Comparison of ENCODE assay signal across 19 cellular contexts in the genomic region with DNA sequence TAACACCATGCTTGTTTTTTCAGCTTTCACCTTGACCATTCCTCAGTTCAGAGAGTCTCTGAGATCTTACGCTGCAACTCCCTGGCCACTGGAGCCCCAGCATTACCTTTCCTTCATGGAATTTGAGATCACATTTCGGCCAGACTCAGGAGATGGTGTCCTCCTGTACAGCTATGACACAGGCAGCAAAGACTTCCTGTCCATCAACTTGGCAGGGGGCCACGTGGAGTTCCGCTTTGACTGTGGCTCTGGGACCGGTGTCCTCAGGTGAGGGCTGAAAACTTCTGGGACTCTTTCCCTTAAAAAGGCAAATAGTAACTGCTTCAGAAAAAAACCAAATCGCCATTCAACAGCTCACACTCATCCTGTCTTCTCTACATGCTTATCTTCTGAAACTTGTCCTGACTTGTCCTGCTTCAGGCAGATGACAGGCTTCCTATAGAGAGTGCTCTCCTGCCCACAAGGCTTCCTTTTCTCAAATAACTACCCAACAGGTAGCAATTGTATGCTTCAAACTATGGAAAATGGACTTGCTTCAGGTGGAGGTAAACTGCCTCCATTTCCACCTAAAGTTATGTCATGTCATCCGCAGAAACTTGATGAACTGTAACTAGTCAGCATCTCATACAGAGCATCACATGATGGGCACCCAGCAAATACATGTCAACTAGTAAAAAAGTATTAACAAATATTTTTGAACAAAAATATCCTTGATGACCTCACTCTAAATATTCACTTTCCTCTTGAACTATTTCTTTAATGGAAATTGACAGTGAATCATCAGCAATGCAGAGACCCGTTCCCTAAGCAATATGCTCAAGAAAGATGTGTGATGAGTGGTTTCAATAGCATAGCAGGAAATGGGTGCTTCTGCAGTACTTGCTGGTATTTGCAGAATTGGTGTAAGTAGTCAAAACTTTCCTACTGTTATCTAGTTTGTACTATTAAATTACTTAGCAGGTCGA.
DNase-seq lines count a peak whose midpoint lies in the region; ATAC-seq, FAIRE-seq and TF ChIP-seq lines count a peak whose summit lies in the region.
"Had no signal": no experiment of that assay in that cellular context is flagged by ENCODE, and none has a peak within 500 bp of the region (broad histone marks: within the 10 kb centered on the region; RNA-seq: fewer than 3 reads in every experiment).

No MANE protein-coding gene starts in this region.

- H3K36me3 ChIP-seq in endothelial cell of umbilical vein (ENCODE audit: control insufficient read depth in 2 of 2, extremely low read depth in 1 of 2, insufficient read depth in 2 of 2, low read length in 2 of 2) (no peaks in the 10 kb centered on the region), esophagus squamous epithelium (no peaks in the 10 kb centered on the region)

- CTCF ChIA-PET in activated CD4-positive, alpha-beta T cell treated with anti-CD3 and anti-CD28 coated beads, Interleukin-2, amount 10 ng/mL, durations not matched to agents 7 days and 5 days (lab: Charles Lee): interaction anchor here (1.0 to 1.1 kb wide), 2 partner anchors 14 to 383 kb away, joined by 4 read pairs; no protein-coding TSS in a partner anchor
- CTCF ChIA-PET in endothelial cell of umbilical vein (lab: Charles Lee): interaction anchor here (9.5 kb wide), 1 partner anchor 15 kb away, joined by 179 read pairs; no protein-coding TSS in a partner anchor

- no peaks in the 10 kb centered on the region for H3K36me3 Mint-ChIP-seq in activated CD4-positive, alpha-beta T cell treated with anti-CD3 and anti-CD28 coated beads, Interleukin-2, amount 10 ng/mL, durations not matched to agents 7 days and 5 days (ENCODE audit: low read depth)
- no peaks in the 10 kb centered on the region for H3K36me3 Mint-ChIP-seq in stimulated activated effector memory CD8-positive, alpha-beta T cell treated with anti-CD3 and anti-CD28 coated beads, Interleukin-12 subunit alpha, Interleukin-12 subunit beta, amount 100 ng/mL, for 72 hours
- H3K36me3 Mint-ChIP-seq: CD8-positive, alpha-beta memory T cell had no signal

- H3K9me3 ChIP-seq in endothelial cell of umbilical vein (replicated peaks; ENCODE audit: control insufficient read depth, insufficient read depth, low read length): no peaks in the 10 kb centered on the region
- H3K9me3 ChIP-seq in esophagus squamous epithelium: no peaks in the 10 kb centered on the region

- no peaks in the 10 kb centered on the region for H3K9me1 ChIP-seq in endothelial cell of umbilical vein (replicated peaks; ENCODE audit: control insufficient read depth, extremely low read depth, insufficient read depth, low read length)

- H4K20me1 ChIP-seq in endothelial cell of umbilical vein (replicated peaks; ENCODE audit: control insufficient read depth, extremely low read depth, insufficient read depth, low read length): no peaks in the 10 kb centered on the region

- TF ChIP-seq CTCF in endothelial cell of umbilical vein (IDR thresholded peaks at IDR 0.05; ENCODE audit: extremely low read depth in 1 of 2, insufficient read depth in 1 of 2, low read depth in 1 of 2, low read length in 2 of 2) (no peak), esophagus squamous epithelium (IDR thresholded peaks at IDR 0.05) (no peak)

- no peak for TF ChIP-seq POLR2A in endothelial cell of umbilical vein (IDR thresholded peaks at IDR 0.05; ENCODE audit: low read depth, low read length)
- no peak for TF ChIP-seq POLR2A in esophagus squamous epithelium (IDR thresholded peaks at IDR 0.05)

- peaks cover 22% of the 10 kb centered on the region for H3K27me3 Mint-ChIP-seq in activated CD4-positive, alpha-beta T cell treated with anti-CD3 and anti-CD28 coated beads, Interleukin-2, amount 10 ng/mL, durations not matched to agents 7 days and 5 days

- peak; percentile 50 for FAIRE-seq in endothelial cell of umbilical vein (lab: Jason Lieb, UNC)
- FAIRE-seq: RCC 7860 had no signal

- no peak for ATAC-seq in stimulated activated effector memory CD8-positive, alpha-beta T cell treated with anti-CD3 and anti-CD28 coated beads, Interleukin-12 subunit alpha, Interleukin-12 subunit beta, amount 100 ng/mL, for 72 hours
- ATAC-seq: activated T-helper 17 cell treated with anti-CD3 and anti-CD28 coated beads, Interleukin-2, amount 50 U/mL, for 72 hours had no signal

- H3K79me2 ChIP-seq in endothelial cell of umbilical vein (ENCODE audit: control insufficient read depth, insufficient read depth, low read length): no peaks in the 10 kb centered on the region

- H3K27ac ChIP-seq in endothelial cell of umbilical vein (ENCODE audit: insufficient read depth, low read depth, low read length) (no peak overlapping the region), esophagus squamous epithelium (no peak overlapping the region)
- H3K27ac ChIP-seq: HL-60 had no signal

- dilution Hi-C loops in endothelial cell of umbilical vein (cut with MboI; ENCODE audit: extremely low pct_ligation_motif_present, low sequenced_read_pairs): loop anchor here (25.0 kb wide), 1 partner anchor 385 kb away; no protein-coding TSS in a partner anchor

- intact Hi-C loops in endothelial cell of umbilical vein (cut with micrococcal nuclease) (no loop called here), esophagus squamous epithelium (cut with DNase I) (no loop called here)

- H3K27ac Mint-ChIP-seq in activated CD4-positive, alpha-beta T cell treated with anti-CD3 and anti-CD28 coated beads, Interleukin-2, amount 10 ng/mL, durations not matched to agents 7 days and 5 days: peak overlapping the region; percentile 47
- H3K27ac Mint-ChIP-seq in stimulated activated effector memory CD8-positive, alpha-beta T cell treated with anti-CD3 and anti-CD28 coated beads, Interleukin-12 subunit alpha, Interleukin-12 subunit beta, amount 100 ng/mL, for 72 hours: peak overlapping the region; percentile 43
- H3K27ac Mint-ChIP-seq: activated T-helper 17 cell treated with anti-CD3 and anti-CD28 coated beads, Interleukin-2, amount 50 U/mL, for 72 hours; endodermal cell had no signal

- H3K4me3 Mint-ChIP-seq in activated CD4-positive, alpha-beta T cell treated with anti-CD3 and anti-CD28 coated beads, Interleukin-2, amount 10 ng/mL, durations not matched to agents 7 days and 5 days: no peak overlapping the region
- H3K4me3 Mint-ChIP-seq in stimulated activated effector memory CD8-positive, alpha-beta T cell treated with anti-CD3 and anti-CD28 coated beads, Interleukin-12 subunit alpha, Interleukin-12 subunit beta, amount 100 ng/mL, for 72 hours: no peak overlapping the region
- H3K4me3 Mint-ChIP-seq: activated T-helper 17 cell treated with anti-CD3 and anti-CD28 coated beads, Interleukin-2, amount 50 U/mL, for 72 hours; CD8-positive, alpha-beta memory T cell; endodermal cell had no signal

- no TSS peak for BruUV-seq in endothelial cell of umbilical vein (replicated peaks; lab: Mats Ljungman, UMichigan)

- no peak overlapping the region for H3K9ac ChIP-seq in endothelial cell of umbilical vein (replicated peaks; ENCODE audit: extremely low read depth, insufficient read depth, low read length)

- H3K4me2 ChIP-seq in endothelial cell of umbilical vein (ENCODE audit: insufficient read depth, low read length): no peak overlapping the region

- H3K4me3 ChIP-seq in endothelial cell of umbilical vein (replicated peaks in 1 of 3; ENCODE audit: insufficient read depth in 1 of 3, low read depth in 1 of 3, low read length in 3 of 3) (no peak overlapping the region), esophagus squamous epithelium (no peak overlapping the region)

- H2AFZ ChIP-seq in endothelial cell of umbilical vein (ENCODE audit: low read depth, low read length): peak overlapping the region; percentile 6

- H3K27me3 ChIP-seq in endothelial cell of umbilical vein (ENCODE audit: control insufficient read depth in 2 of 2, insufficient read depth in 2 of 2, low read length in 2 of 2) (no peaks in the 10 kb centered on the region), esophagus squamous epithelium (no peaks in the 10 kb centered on the region)

- H3K4me1 ChIP-seq in endothelial cell of umbilical vein (ENCODE audit: control insufficient read depth, extremely low read depth, insufficient read depth, low read length) (no peaks in the 10 kb centered on the region), esophagus squamous epithelium (no peaks in the 10 kb centered on the region)

- H3K4me1 Mint-ChIP-seq in activated CD4-positive, alpha-beta T cell treated with anti-CD3 and anti-CD28 coated beads, Interleukin-2, amount 10 ng/mL, durations not matched to agents 7 days and 5 days: peaks cover 15% of the 10 kb centered on the region
- H3K4me1 Mint-ChIP-seq in stimulated activated effector memory CD8-positive, alpha-beta T cell treated with anti-CD3 and anti-CD28 coated beads, Interleukin-12 subunit alpha, Interleukin-12 subunit beta, amount 100 ng/mL, for 72 hours: no peaks in the 10 kb centered on the region
- H3K4me1 Mint-ChIP-seq: activated T-helper 17 cell treated with anti-CD3 and anti-CD28 coated beads, Interleukin-2, amount 50 U/mL, for 72 hours; CD8-positive, alpha-beta memory T cell had no signal

- no peak for DNase-seq in activated CD4-positive, alpha-beta T cell treated with anti-CD3 and anti-CD28 coated beads, Interleukin-2, amount 10 ng/mL, durations not matched to agents 7 days and 5 days
- DNase-seq in activated CD4-positive, alpha-beta T cell treated with anti-CD3 and anti-CD28 coated beads for 48 hours: no peak
- DNase-seq in NCI-H2171 treated with DMSO at 0.1 percent for 48 hours (lab: John Stamatoyannopoulos, UW) (peak; percentile 55), endothelial cell of umbilical vein (ENCODE audit: low read depth, low spot score) (no peak), esophagus squamous epithelium (lab: John Stamatoyannopoulos, UW) (no peak), cerebellar cortex (ENCODE audit: low spot score) (no peak)
- no peak for DNase-seq in stimulated activated effector memory CD8-positive, alpha-beta T cell treated with anti-CD3 and anti-CD28 coated beads, Interleukin-12 subunit alpha, Interleukin-12 subunit beta, amount 100 ng/mL, for 72 hours (ENCODE audit: low spot score in 2 of 2)
- DNase-seq in activated naive CD4-positive, alpha-beta T cell treated with anti-CD3 and anti-CD28 coated beads, Interleukin-2, amount 50 U/mL, for 16 hours: no peak
- DNase-seq: CD8-positive, alpha-beta memory T cell; cerebellar nuclear complex; endodermal cell; foreskin melanocyte; Karpas-422; NCI-H1436; NCI-H526; stimulated activated naive CD4-positive, alpha-beta T cell treated with Interleukin-2 at 50 U/mL for 16 hours had no signal

- WGBS in esophagus squamous epithelium, 2 donors: 66 to 74% methylated on average over 9 of the region's 9 CpGs

- POLR2A ChIA-PET in activated CD4-positive, alpha-beta T cell treated with anti-CD3 and anti-CD28 coated beads, Interleukin-2, amount 10 ng/mL, durations not matched to agents 7 days and 5 days (lab: Charles Lee): no interaction called here
- POLR2A ChIA-PET in endothelial cell of umbilical vein (lab: Charles Lee): no interaction called here

- no peaks in the 10 kb centered on the region for H3K9me3 Mint-ChIP-seq in activated CD4-positive, alpha-beta T cell treated with anti-CD3 and anti-CD28 coated beads, Interleukin-2, amount 10 ng/mL, durations not matched to agents 7 days and 5 days
- no peaks in the 10 kb centered on the region for H3K9me3 Mint-ChIP-seq in stimulated activated effector memory CD8-positive, alpha-beta T cell treated with anti-CD3 and anti-CD28 coated beads, Interleukin-12 subunit alpha, Interleukin-12 subunit beta, amount 100 ng/mL, for 72 hours
- H3K9me3 Mint-ChIP-seq: activated T-helper 17 cell treated with anti-CD3 and anti-CD28 coated beads, Interleukin-2, amount 50 U/mL, for 72 hours; CD8-positive, alpha-beta memory T cell; endodermal cell had no signal
